ENCODE assay signal across 31 cellular contexts in genomic region chr19:13963603-13964105, GRCh38. TPM values are rescaled to one million over a fixed set of nuclear protein-coding genes. Genes with fewer than 3 reads are reported as not detected.
DNase-seq lines count a peak whose midpoint lies in the region; ATAC-seq, FAIRE-seq and TF ChIP-seq lines count a peak whose summit lies in the region.
"Had no signal": no experiment of that assay in that cellular context is flagged by ENCODE, and none has a peak within 500 bp of the region (broad histone marks: within the 10 kb centered on the region; RNA-seq: fewer than 3 reads in every experiment).

No MANE protein-coding gene starts in this region.

- H3K4me3 ChIP-seq in iPS-18c (ENCODE audit: insufficient read depth, low read depth, low read length) = peak overlapping the region; percentile 51; the same call in 1 of the 2 replicates
- H3K4me3 ChIP-seq: adrenal gland, body of pancreas had no signal

- H3K4me1 ChIP-seq in ES-I3 (ENCODE audit: insufficient read depth, low read length) = no peaks in the 10 kb centered on the region; the same call in 1 of the 2 replicates
- H3K4me1 ChIP-seq: adrenal gland, body of pancreas had no signal

- H3K9me3 Mint-ChIP-seq in WTC11 = no peaks in the 10 kb centered on the region
- H3K9me3 Mint-ChIP-seq: activated CD4-positive, alpha-beta memory T cell treated with anti-CD3 and anti-CD28 coated beads for 36 hours; activated naive CD4-positive, alpha-beta T cell treated with anti-CD3 and anti-CD28 coated beads for 36 hours; activated T-helper 1 cell treated with anti-CD3 and anti-CD28 coated beads, Interleukin-12 subunit alpha, Interleukin-12 subunit beta, Interleukin-2, Interleukin-4 antibody, amounts not matched to agents 30 ng/mL and 10 ng/mL and 1 ng/mL, durations not matched to agents 14 hours and 24 hours and 36 hours; mesothelial cell of epicardium; naive thymus-derived CD4-positive, alpha-beta T cell; T-cell had no signal

- H3K4me3 Mint-ChIP-seq in WTC11 = peak overlapping the region; percentile 56
- H3K4me3 Mint-ChIP-seq: activated CD4-positive, alpha-beta memory T cell treated with anti-CD3 and anti-CD28 coated beads for 36 hours; activated naive CD4-positive, alpha-beta T cell treated with anti-CD3 and anti-CD28 coated beads for 36 hours; activated T-helper 1 cell treated with anti-CD3 and anti-CD28 coated beads, Interleukin-12 subunit alpha, Interleukin-12 subunit beta, Interleukin-2, Interleukin-4 antibody, amounts not matched to agents 30 ng/mL and 10 ng/mL and 1 ng/mL, durations not matched to agents 14 hours and 24 hours and 36 hours; B cell; mesothelial cell of epicardium; naive thymus-derived CD4-positive, alpha-beta T cell; T-cell had no signal

- no peak for FAIRE-seq in D721Med (lab: Jason Lieb, UNC)
- FAIRE-seq: endometrium, frontal cortex had no signal

- DNase-seq in WTC11 (ENCODE audit: low spot score) (peak; percentile 61), NCI-H2107 treated with DMSO at 0.1 percent for 48 hours (lab: John Stamatoyannopoulos, UW; ENCODE audit: unreplicated experiment) (no peak), SIG-M5 (lab: John Stamatoyannopoulos, UW) (no peak), D721Med (ENCODE audit: insufficient read length, low spot score) (no peak)
- DNase-seq: activated CD4-positive, alpha-beta memory T cell treated with anti-CD3 and anti-CD28 coated beads for 36 hours; activated CD8-positive, alpha-beta memory T cell treated with anti-CD3 and anti-CD28 coated beads, Interleukin-2, amount 50 U/mL, for 4 hours; activated naive CD4-positive, alpha-beta T cell treated with anti-CD3 and anti-CD28 coated beads for 36 hours; body of pancreas; dermis blood vessel endothelial cell; GOT3; hippocampal formation; naive thymus-derived CD4-positive, alpha-beta T cell; NCI-H1105; NCI-H1930; NCI-H526; NK-92 treated with Interleukin-12 subunit alpha and Interleukin-12 subunit beta, amount 100 ng/mL, for 24 hours; T-cell; trophoblast cell had no signal

- no peak overlapping the region for H3K27ac Mint-ChIP-seq in WTC11
- H3K27ac Mint-ChIP-seq: activated CD4-positive, alpha-beta memory T cell treated with anti-CD3 and anti-CD28 coated beads for 36 hours; activated naive CD4-positive, alpha-beta T cell treated with anti-CD3 and anti-CD28 coated beads for 36 hours; activated T-helper 1 cell treated with anti-CD3 and anti-CD28 coated beads, Interleukin-12 subunit alpha, Interleukin-12 subunit beta, Interleukin-2, Interleukin-4 antibody, amounts not matched to agents 30 ng/mL and 10 ng/mL and 1 ng/mL, durations not matched to agents 14 hours and 24 hours and 36 hours; B cell; mesothelial cell of epicardium; T-cell had no signal

- peak; percentile 7 for ATAC-seq in WTC11
- ATAC-seq: activated CD4-positive, CD25-positive, alpha-beta regulatory T cell treated with anti-CD3 and anti-CD28 coated beads, Interleukin-2, amount 50 U/mL, for 24 hours; body of pancreas; naive thymus-derived CD4-positive, alpha-beta T cell had no signal

- peaks cover 6% of the 10 kb centered on the region for H3K4me1 Mint-ChIP-seq in WTC11
- H3K4me1 Mint-ChIP-seq: B cell, mesothelial cell of epicardium had no signal

- POLR2A ChIA-PET in WTC11 (lab: Charles Lee) = interaction anchor here (0.6 to 3.5 kb wide), 5 partner anchors 11 to 28 kb away, joined by 3 to 23 read pairs (median 5); partner anchors contain the start of genes DCAF15 and PODNL1

- H3K9ac ChIP-seq in ES-I3 (ENCODE audit: low read depth, low read length) = peak overlapping the region; percentile 51; the same call in 1 of the 2 replicates

- H3K36me3 Mint-ChIP-seq in WTC11 = peaks cover 9% of the 10 kb centered on the region; the same call in 1 of the 2 replicates

- TF ChIP-seq CTCF in WTC11 (IDR thresholded peaks at IDR 0.05) (no peak), D721Med (IDR thresholded peaks at IDR 0.05; ENCODE audit: insufficient read depth, missing control alignments) (no peak)

- H3K27me3 Mint-ChIP-seq in WTC11 (ENCODE audit: low read depth) = peaks cover 3% of the 10 kb centered on the region
- H3K27me3 Mint-ChIP-seq: activated CD4-positive, alpha-beta memory T cell treated with anti-CD3 and anti-CD28 coated beads for 36 hours; B cell; naive thymus-derived CD4-positive, alpha-beta T cell; T-cell had no signal

- no peaks in the 10 kb centered on the region for H3K36me3 ChIP-seq in ES-I3 (ENCODE audit: insufficient read depth, low read length)

- H3K9me3 ChIP-seq in ES-I3 (ENCODE audit: control insufficient read depth, insufficient read depth, low read length) (no peaks in the 10 kb centered on the region), iPS-18c (ENCODE audit: control insufficient read depth, insufficient read depth, low read length) (no peaks in the 10 kb centered on the region)
- H3K9me3 ChIP-seq: adrenal gland, body of pancreas had no signal

- CTCF ChIA-PET in WTC11 (lab: Charles Lee) = interaction anchor here (0.6 to 3.7 kb wide), 16 partner anchors 10 to 109 kb away, joined by 3 to 30 read pairs (median 10); partner anchors contain the start of genes DCAF15, IL27RA, MISP3 and PODNL1

TF ChIP-seq in WTC11, 78 proteins besides CTCF, POLR2A, EP300 and RAD21 (continues in another document):
- no peak for TF ChIP-seq AFF4 (CRISPR knock-in tag; IDR thresholded peaks at IDR 0.05; ENCODE audit: borderline replicate concordance)
- TF ChIP-seq CBFB (CRISPR knock-in tag; IDR thresholded peaks at IDR 0.05; ENCODE audit: low read depth) = no peak
- peak; percentile 50; the same call in 1 of the 2 replicates for TF ChIP-seq FOXK1 (CRISPR knock-in tag; IDR thresholded peaks at IDR 0.05)
- no peak for TF ChIP-seq ZBTB43 (CRISPR knock-in tag; IDR thresholded peaks at IDR 0.05)
- no peak for TF ChIP-seq E2F4 (CRISPR knock-in tag; IDR thresholded peaks at IDR 0.05; ENCODE audit: borderline replicate concordance, low read depth)
- no peak for TF ChIP-seq ZNF317 (CRISPR knock-in tag; IDR thresholded peaks at IDR 0.05; ENCODE audit: borderline replicate concordance, low read depth)
- no peak for TF ChIP-seq USF2 (CRISPR knock-in tag; IDR thresholded peaks at IDR 0.05)
- no peak for TF ChIP-seq ZBTB21 (CRISPR knock-in tag; IDR thresholded peaks at IDR 0.05; ENCODE audit: borderline replicate concordance)
- TF ChIP-seq SMAD3 (CRISPR knock-in tag; IDR thresholded peaks at IDR 0.05; ENCODE audit: borderline replicate concordance) = no peak

RNA-seq across cellular contexts. Expression of gene DCAF15, which starts 11.3 kb away (rescaled TPM):
- total RNA-seq in WTC11 (2021) = 82.9 to 89.0 TPM (median 83.3 TPM) in 3 replicates

RNA-seq across cellular contexts. Expression of gene PODNL1, which starts 25.4 kb away (rescaled TPM):
- total RNA-seq in WTC11 (2021) = 1.1 to 1.4 TPM (median 1.4 TPM) in 3 replicates
- total RNA-seq: activated T-helper 1 cell treated with anti-CD3 and anti-CD28 coated beads, Interleukin-12 subunit alpha, Interleukin-12 subunit beta, Interleukin-2, Interleukin-4 antibody, amounts not matched to agents 30 ng/mL and 10 ng/mL and 1 ng/mL, durations not matched to agents 14 hours and 24 hours and 36 hours; B cell; G401; liver; omental fat pad; skeletal muscle tissue had no signal

RNA-seq across cellular contexts. Expression of gene RFX1, which starts 42.5 kb away (rescaled TPM):
- 20.4 to 23.2 TPM (median 21.4 TPM) in 3 replicates for total RNA-seq in WTC11 (2021)

RNA-seq across cellular contexts. Expression of gene CC2D1A, which starts 57.7 kb away (rescaled TPM):
- total RNA-seq in WTC11 (2021) = 36.6 to 44.2 TPM (median 42.2 TPM) in 3 replicates

RNA-seq across cellular contexts. Expression of gene BRME1, which starts 57.7 kb away (rescaled TPM):
- 5.0 to 7.2 TPM (median 6.4 TPM) in 3 replicates for total RNA-seq in WTC11 (2021)
